In genomic region chr1:16366722-16367257, GRCh38 we compare ENCODE assay signal across 1 cellular context.
TF ChIP-seq lines count a peak whose summit lies in the region.

TSS of gene SZRD1 (plus strand) at chr1:16367242. CDS start at chr1:16367258, 16 bp downstream.

TF ChIP-seq in K562, 482 proteins besides CTCF, POLR2A, EP300 and RAD21 (continued from another document and continues in another):
- TF ChIP-seq, protein P1, sequence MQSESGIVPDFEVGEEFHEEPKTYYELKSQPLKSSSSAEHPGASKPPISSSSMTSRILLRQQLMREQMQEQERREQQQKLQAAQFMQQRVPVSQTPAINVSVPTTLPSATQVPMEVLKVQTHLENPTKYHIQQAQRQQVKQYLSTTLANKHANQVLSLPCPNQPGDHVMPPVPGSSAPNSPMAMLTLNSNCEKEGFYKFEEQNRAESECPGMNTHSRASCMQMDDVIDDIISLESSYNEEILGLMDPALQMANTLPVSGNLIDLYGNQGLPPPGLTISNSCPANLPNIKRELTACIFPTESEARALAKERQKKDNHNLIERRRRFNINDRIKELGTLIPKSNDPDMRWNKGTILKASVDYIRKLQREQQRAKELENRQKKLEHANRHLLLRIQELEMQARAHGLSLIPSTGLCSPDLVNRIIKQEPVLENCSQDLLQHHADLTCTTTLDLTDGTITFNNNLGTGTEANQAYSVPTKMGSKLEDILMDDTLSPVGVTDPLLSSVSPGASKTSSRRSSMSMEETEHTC (IDR thresholded peaks at IDR 0.05) = no peak
- no peak for TF ChIP-seq SMC3 (conservative IDR thresholded peaks at IDR 0.05; ENCODE audit: insufficient read depth, low read depth, low read length)
- no peak for TF ChIP-seq MCM2 (IDR thresholded peaks at IDR 0.05; ENCODE audit: low read depth)
- no peak for TF ChIP-seq TAF9B (IDR thresholded peaks at IDR 0.05; ENCODE audit: partially characterized antibody)
- peak; percentile 87 for TF ChIP-seq ELF4 (CRISPR knock-in tag; IDR thresholded peaks at IDR 0.05)
- TF ChIP-seq, protein P2, sequence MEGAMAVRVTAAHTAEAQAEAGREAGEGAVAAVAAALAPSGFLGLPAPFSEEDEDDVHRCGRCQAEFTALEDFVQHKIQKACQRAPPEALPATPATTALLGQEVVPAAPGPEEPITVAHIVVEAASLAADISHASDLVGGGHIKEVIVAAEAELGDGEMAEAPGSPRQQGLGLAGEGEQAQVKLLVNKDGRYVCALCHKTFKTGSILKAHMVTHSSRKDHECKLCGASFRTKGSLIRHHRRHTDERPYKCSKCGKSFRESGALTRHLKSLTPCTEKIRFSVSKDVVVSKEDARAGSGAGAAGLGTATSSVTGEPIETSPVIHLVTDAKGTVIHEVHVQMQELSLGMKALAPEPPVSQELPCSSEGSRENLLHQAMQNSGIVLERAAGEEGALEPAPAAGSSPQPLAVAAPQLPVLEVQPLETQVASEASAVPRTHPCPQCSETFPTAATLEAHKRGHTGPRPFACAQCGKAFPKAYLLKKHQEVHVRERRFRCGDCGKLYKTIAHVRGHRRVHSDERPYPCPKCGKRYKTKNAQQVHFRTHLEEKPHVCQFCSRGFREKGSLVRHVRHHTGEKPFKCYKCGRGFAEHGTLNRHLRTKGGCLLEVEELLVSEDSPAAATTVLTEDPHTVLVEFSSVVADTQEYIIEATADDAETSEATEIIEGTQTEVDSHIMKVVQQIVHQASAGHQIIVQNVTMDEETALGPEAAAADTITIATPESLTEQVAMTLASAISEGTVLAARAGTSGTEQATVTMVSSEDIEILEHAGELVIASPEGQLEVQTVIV (CRISPR knock-in tag; IDR thresholded peaks at IDR 0.05; ENCODE audit: borderline replicate concordance) = no peak
- TF ChIP-seq ILK (tag; IDR thresholded peaks at IDR 0.05; ENCODE audit: borderline replicate concordance, low read depth) = no peak
- no peak for TF ChIP-seq ZNF23 (CRISPR knock-in tag; IDR thresholded peaks at IDR 0.05)
- no peak for TF ChIP-seq MAFK (IDR thresholded peaks at IDR 0.05; ENCODE audit: low read length)
- TF ChIP-seq ELK3 (CRISPR knock-in tag; IDR thresholded peaks at IDR 0.05) = no peak
- TF ChIP-seq ETS2 (tag; IDR thresholded peaks at IDR 0.05; ENCODE audit: borderline replicate concordance, poor library complexity, severe bottlenecking) = no peak
- TF ChIP-seq PHF20 (IDR thresholded peaks at IDR 0.05; ENCODE audit: partially characterized antibody) = no peak
- TF ChIP-seq ZFP91 (CRISPR knock-in tag; IDR thresholded peaks at IDR 0.05) = no peak
- TF ChIP-seq, protein P3, sequence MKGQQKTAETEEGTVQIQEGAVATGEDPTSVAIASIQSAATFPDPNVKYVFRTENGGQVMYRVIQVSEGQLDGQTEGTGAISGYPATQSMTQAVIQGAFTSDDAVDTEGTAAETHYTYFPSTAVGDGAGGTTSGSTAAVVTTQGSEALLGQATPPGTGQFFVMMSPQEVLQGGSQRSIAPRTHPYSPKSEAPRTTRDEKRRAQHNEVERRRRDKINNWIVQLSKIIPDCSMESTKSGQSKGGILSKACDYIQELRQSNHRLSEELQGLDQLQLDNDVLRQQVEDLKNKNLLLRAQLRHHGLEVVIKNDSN (CRISPR knock-in tag; IDR thresholded peaks at IDR 0.05) = no peak
- no peak for TF ChIP-seq ZNF324 (CRISPR knock-in tag; IDR thresholded peaks at IDR 0.05)
- no peak for TF ChIP-seq BDP1 (IDR thresholded peaks at IDR 0.05; ENCODE audit: insufficient read depth, insufficient read length)
- TF ChIP-seq HNRNPL (IDR thresholded peaks at IDR 0.05; ENCODE audit: low read depth, low read length) = no peak
- TF ChIP-seq PHF21A (IDR thresholded peaks at IDR 0.05; ENCODE audit: borderline replicate concordance, low read depth) = no peak
- no peak for TF ChIP-seq ESRRB (CRISPR knock-in tag; IDR thresholded peaks at IDR 0.05; ENCODE audit: borderline replicate concordance)
- TF ChIP-seq RBM25 (IDR thresholded peaks at IDR 0.05; ENCODE audit: low read depth, low read length, severe bottlenecking) = no peak
- no peak for TF ChIP-seq ZFX (CRISPR knock-in tag; IDR thresholded peaks at IDR 0.05)
- TF ChIP-seq BRD4 (IDR thresholded peaks at IDR 0.05) = no peak
- no peak for TF ChIP-seq PRMT5 (CRISPR knock-in tag; IDR thresholded peaks at IDR 0.05)
- no peak for TF ChIP-seq SNAPC5 (CRISPR knock-in tag; IDR thresholded peaks at IDR 0.05)
- TF ChIP-seq ZNF165 (CRISPR knock-in tag; IDR thresholded peaks at IDR 0.05; ENCODE audit: borderline replicate concordance) = no peak
- TF ChIP-seq ZNF668 (CRISPR knock-in tag; IDR thresholded peaks at IDR 0.05) = peak; percentile 48; the same call in 1 of the 2 replicates
- peak; percentile 80 for TF ChIP-seq ZNF384 (IDR thresholded peaks at IDR 0.05; ENCODE audit: low read depth, low read length)
- no peak; the same call in 1 of the 2 replicates for TF ChIP-seq NFIC (IDR thresholded peaks at IDR 0.05)
- TF ChIP-seq EGR1 (conservative IDR thresholded peaks at IDR 0.05) = no peak
- TF ChIP-seq, protein P4, sequence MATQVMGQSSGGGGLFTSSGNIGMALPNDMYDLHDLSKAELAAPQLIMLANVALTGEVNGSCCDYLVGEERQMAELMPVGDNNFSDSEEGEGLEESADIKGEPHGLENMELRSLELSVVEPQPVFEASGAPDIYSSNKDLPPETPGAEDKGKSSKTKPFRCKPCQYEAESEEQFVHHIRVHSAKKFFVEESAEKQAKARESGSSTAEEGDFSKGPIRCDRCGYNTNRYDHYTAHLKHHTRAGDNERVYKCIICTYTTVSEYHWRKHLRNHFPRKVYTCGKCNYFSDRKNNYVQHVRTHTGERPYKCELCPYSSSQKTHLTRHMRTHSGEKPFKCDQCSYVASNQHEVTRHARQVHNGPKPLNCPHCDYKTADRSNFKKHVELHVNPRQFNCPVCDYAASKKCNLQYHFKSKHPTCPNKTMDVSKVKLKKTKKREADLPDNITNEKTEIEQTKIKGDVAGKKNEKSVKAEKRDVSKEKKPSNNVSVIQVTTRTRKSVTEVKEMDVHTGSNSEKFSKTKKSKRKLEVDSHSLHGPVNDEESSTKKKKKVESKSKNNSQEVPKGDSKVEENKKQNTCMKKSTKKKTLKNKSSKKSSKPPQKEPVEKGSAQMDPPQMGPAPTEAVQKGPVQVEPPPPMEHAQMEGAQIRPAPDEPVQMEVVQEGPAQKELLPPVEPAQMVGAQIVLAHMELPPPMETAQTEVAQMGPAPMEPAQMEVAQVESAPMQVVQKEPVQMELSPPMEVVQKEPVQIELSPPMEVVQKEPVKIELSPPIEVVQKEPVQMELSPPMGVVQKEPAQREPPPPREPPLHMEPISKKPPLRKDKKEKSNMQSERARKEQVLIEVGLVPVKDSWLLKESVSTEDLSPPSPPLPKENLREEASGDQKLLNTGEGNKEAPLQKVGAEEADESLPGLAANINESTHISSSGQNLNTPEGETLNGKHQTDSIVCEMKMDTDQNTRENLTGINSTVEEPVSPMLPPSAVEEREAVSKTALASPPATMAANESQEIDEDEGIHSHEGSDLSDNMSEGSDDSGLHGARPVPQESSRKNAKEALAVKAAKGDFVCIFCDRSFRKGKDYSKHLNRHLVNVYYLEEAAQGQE (CRISPR knock-in tag; IDR thresholded peaks at IDR 0.05; ENCODE audit: low read depth) = no peak
- TF ChIP-seq, protein P5, sequence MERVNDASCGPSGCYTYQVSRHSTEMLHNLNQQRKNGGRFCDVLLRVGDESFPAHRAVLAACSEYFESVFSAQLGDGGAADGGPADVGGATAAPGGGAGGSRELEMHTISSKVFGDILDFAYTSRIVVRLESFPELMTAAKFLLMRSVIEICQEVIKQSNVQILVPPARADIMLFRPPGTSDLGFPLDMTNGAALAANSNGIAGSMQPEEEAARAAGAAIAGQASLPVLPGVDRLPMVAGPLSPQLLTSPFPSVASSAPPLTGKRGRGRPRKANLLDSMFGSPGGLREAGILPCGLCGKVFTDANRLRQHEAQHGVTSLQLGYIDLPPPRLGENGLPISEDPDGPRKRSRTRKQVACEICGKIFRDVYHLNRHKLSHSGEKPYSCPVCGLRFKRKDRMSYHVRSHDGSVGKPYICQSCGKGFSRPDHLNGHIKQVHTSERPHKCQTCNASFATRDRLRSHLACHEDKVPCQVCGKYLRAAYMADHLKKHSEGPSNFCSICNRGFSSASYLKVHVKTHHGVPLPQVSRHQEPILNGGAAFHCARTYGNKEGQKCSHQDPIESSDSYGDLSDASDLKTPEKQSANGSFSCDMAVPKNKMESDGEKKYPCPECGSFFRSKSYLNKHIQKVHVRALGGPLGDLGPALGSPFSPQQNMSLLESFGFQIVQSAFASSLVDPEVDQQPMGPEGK (CRISPR knock-in tag; IDR thresholded peaks at IDR 0.05; ENCODE audit: borderline replicate concordance) = no peak
- TF ChIP-seq ZEB2 (IDR thresholded peaks at IDR 0.05) = no peak
- TF ChIP-seq, protein P6, sequence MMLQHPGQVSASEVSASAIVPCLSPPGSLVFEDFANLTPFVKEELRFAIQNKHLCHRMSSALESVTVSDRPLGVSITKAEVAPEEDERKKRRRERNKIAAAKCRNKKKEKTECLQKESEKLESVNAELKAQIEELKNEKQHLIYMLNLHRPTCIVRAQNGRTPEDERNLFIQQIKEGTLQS (IDR thresholded peaks at IDR 0.05) = no peak
- TF ChIP-seq, protein P6 (CRISPR knock-in tag; conservative IDR thresholded peaks at IDR 0.05) = peak; percentile 37; the same call in 1 of the 2 replicates
- TF ChIP-seq GTF2E2 (tag; IDR thresholded peaks at IDR 0.05) = peak; percentile 91
- no peak for TF ChIP-seq ZNF174 (CRISPR knock-in tag; IDR thresholded peaks at IDR 0.05)
- TF ChIP-seq TAL1 (IDR thresholded peaks at IDR 0.05) = no peak
- no peak for TF ChIP-seq NUFIP1 (IDR thresholded peaks at IDR 0.05; ENCODE audit: partially characterized antibody)
- TF ChIP-seq DDX20 (tag; IDR thresholded peaks at IDR 0.05; ENCODE audit: low read depth) = 0 out of 2 replicates have a peak, but pooled peaks have one; percentile 22
- no peak for TF ChIP-seq JUNB (CRISPR knock-in tag; conservative IDR thresholded peaks at IDR 0.05)
- TF ChIP-seq, protein P7, sequence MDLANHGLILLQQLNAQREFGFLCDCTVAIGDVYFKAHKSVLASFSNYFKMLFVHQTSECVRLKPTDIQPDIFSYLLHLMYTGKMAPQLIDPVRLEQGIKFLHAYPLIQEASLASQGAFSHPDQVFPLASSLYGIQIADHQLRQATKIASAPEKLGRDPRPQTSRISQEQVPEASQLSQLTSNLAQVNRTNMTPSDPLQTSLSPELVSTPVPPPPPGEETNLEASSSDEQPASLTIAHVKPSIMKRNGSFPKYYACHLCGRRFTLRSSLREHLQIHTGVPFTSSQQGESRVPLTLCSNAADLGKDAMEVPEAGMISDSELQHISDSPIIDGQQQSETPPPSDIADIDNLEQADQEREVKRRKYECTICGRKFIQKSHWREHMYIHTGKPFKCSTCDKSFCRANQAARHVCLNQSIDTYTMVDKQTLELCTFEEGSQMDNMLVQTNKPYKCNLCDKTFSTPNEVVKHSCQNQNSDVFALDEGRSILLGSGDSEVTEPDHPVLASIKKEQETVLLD (IDR thresholded peaks at IDR 0.05) = peak; percentile 93
- TF ChIP-seq ZNF551 (CRISPR knock-in tag; IDR thresholded peaks at IDR 0.05) = no peak
- no peak for TF ChIP-seq ARID1B (IDR thresholded peaks at IDR 0.05)
- TF ChIP-seq ZNF232 (CRISPR knock-in tag; IDR thresholded peaks at IDR 0.05) = no peak
- no peak; the same call in none of the 2 replicates for TF ChIP-seq GATA2 (CRISPR knock-in tag; IDR thresholded peaks at IDR 0.05)
- TF ChIP-seq SP1 (CRISPR knock-in tag; IDR thresholded peaks at IDR 0.05) = peak; percentile 66
- TF ChIP-seq MAZ (CRISPR knock-in tag; conservative IDR thresholded peaks at IDR 0.05 in 1 of 2, IDR thresholded peaks at IDR 0.05 in 1 of 2) = no peak; a peak in 1 of 4 replicates
- TF ChIP-seq ETV6 (IDR thresholded peaks at IDR 0.05; ENCODE audit: borderline replicate concordance in 1 of 2, low read depth in 2 of 2, low read length in 1 of 2) = no peak
- TF ChIP-seq ETV6 (CRISPR knock-in tag; IDR thresholded peaks at IDR 0.05; ENCODE audit: borderline replicate concordance) = no peak
- TF ChIP-seq MYC (IDR thresholded peaks at IDR 0.05; ENCODE audit: low read depth, low read length) = peak; percentile 74
- no peak for TF ChIP-seq MYC (CRISPR knock-in tag; IDR thresholded peaks at IDR 0.05; ENCODE audit: borderline replicate concordance, low read depth)
- TF ChIP-seq, protein P8, sequence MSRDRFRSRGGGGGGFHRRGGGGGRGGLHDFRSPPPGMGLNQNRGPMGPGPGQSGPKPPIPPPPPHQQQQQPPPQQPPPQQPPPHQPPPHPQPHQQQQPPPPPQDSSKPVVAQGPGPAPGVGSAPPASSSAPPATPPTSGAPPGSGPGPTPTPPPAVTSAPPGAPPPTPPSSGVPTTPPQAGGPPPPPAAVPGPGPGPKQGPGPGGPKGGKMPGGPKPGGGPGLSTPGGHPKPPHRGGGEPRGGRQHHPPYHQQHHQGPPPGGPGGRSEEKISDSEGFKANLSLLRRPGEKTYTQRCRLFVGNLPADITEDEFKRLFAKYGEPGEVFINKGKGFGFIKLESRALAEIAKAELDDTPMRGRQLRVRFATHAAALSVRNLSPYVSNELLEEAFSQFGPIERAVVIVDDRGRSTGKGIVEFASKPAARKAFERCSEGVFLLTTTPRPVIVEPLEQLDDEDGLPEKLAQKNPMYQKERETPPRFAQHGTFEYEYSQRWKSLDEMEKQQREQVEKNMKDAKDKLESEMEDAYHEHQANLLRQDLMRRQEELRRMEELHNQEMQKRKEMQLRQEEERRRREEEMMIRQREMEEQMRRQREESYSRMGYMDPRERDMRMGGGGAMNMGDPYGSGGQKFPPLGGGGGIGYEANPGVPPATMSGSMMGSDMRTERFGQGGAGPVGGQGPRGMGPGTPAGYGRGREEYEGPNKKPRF (IDR thresholded peaks at IDR 0.05; ENCODE audit: low read depth, low read length) = no peak
